In genomic region chr3:20451170-20451569, GRCh38 we compare ENCODE assay signal across 28 cellular contexts.
"Had no signal": no experiment of that assay in that cellular context is flagged by ENCODE, and none has a peak within 500 bp of the region (broad histone marks: within the 10 kb centered on the region; RNA-seq: fewer than 3 reads in every experiment).

No MANE protein-coding gene starts in this region.

- ATAC-seq: activated naive CD4-positive, alpha-beta T cell treated with anti-CD3 and anti-CD28 coated beads, Interleukin-2, amount 50 U/mL, for 72 hours; activated T-cell treated with anti-CD3 and anti-CD28 coated beads, Interleukin-2, amount 50 U/mL, for 72 hours; effector memory CD8-positive, alpha-beta T cell; gastroesophageal sphincter; heart right ventricle; WTC11 had no signal

- H3K27me3 ChIP-seq: ascending aorta, brain microvascular endothelial cell, dorsolateral prefrontal cortex, esophagus squamous epithelium, gastroesophageal sphincter, heart right ventricle had no signal

- H3K27ac ChIP-seq: ascending aorta, brain microvascular endothelial cell, coronary artery, dorsolateral prefrontal cortex, epithelial cell of prostate, esophagus squamous epithelium, gastroesophageal sphincter, heart right ventricle had no signal

- H3K4me3 ChIP-seq: ascending aorta, coronary artery, dorsolateral prefrontal cortex, esophagus squamous epithelium, gastroesophageal sphincter, heart right ventricle had no signal

- DNase-seq: activated CD4-positive, alpha-beta memory T cell treated with anti-CD3 and anti-CD28 coated beads, Interleukin-2, amount 10 ng/mL, durations not matched to agents 7 days and 5 days; activated CD4-positive, alpha-beta T cell treated with anti-CD3 and anti-CD28 coated beads for 1 hour; activated CD4-positive, alpha-beta T cell treated with anti-CD3 and anti-CD28 coated beads for 4 hours; activated CD4-positive, alpha-beta T cell treated with anti-CD3 and anti-CD28 coated beads, Interleukin-2, amount 10 ng/mL, durations not matched to agents 7 days and 5 days; activated CD4-positive, alpha-beta T cell treated with anti-CD3 and anti-CD28 coated beads, Interleukin-2, amount 50 U/mL, for 4 hours; activated CD8-positive, alpha-beta memory T cell treated with anti-CD3 and anti-CD28 coated beads, Interleukin-2, amount 50 U/mL, for 48 hours; activated gamma-delta T cell; activated naive CD4-positive, alpha-beta T cell; activated naive CD4-positive, alpha-beta T cell treated with anti-CD3 and anti-CD28 coated beads, Interleukin-2, amount 10 ng/mL, durations not matched to agents 7 days and 5 days; activated naive CD8-positive, alpha-beta T cell treated with anti-CD3 and anti-CD28 coated beads, Interleukin-2, amount 10 ng/mL, durations not matched to agents 7 days and 5 days; activated T-cell treated with anti-CD3 and anti-CD28 coated beads for 4 hours; activated T-cell treated with anti-CD3 and anti-CD28 coated beads, Interleukin-2, amount 50 U/mL, for 24 hours; activated T-cell treated with anti-CD3 and anti-CD28 coated beads, Interleukin-2, amount 50 U/mL, for 72 hours; brain microvascular endothelial cell; dorsolateral prefrontal cortex; effector memory CD8-positive, alpha-beta T cell; esophagus squamous epithelium; foreskin melanocyte; heart right ventricle; T-helper 2 cell had no signal

- H3K36me3 ChIP-seq: ascending aorta, brain microvascular endothelial cell, esophagus squamous epithelium, gastroesophageal sphincter, heart right ventricle had no signal

- FAIRE-seq: bronchial epithelial cell, endothelial cell of umbilical vein had no signal

- H3K9me3 ChIP-seq: ascending aorta, esophagus squamous epithelium, gastroesophageal sphincter had no signal

- H3K4me1 ChIP-seq: ascending aorta, esophagus squamous epithelium, gastroesophageal sphincter, heart right ventricle had no signal
